In genomic region chr4:12679217-12679616, GRCh38 we compare ENCODE assay signal across 12 cellular contexts.
DNase-seq lines count a peak whose midpoint lies in the region; ATAC-seq, FAIRE-seq and TF ChIP-seq lines count a peak whose summit lies in the region.
"Had no signal": no experiment of that assay in that cellular context is flagged by ENCODE, and none has a peak within 500 bp of the region (broad histone marks: within the 10 kb centered on the region; RNA-seq: fewer than 3 reads in every experiment).

No MANE protein-coding gene starts in this region.

- H3K4me1 ChIP-seq in osteoblast (ENCODE audit: insufficient read depth, low read length) = no peaks in the 10 kb centered on the region

- H4K20me1 ChIP-seq in osteoblast (ENCODE audit: insufficient read depth, low read length) = no peaks in the 10 kb centered on the region

- H3K27ac ChIP-seq in osteoblast (ENCODE audit: low read depth, low read length) = no peak overlapping the region
- H3K27ac ChIP-seq: thoracic aorta had no signal

- CTCF ChIA-PET in T-cell (lab: Charles Lee) = no interaction called here

- no peaks in the 10 kb centered on the region for H3K27me3 ChIP-seq in bronchial epithelial cell (ENCODE audit: control insufficient read depth, insufficient read depth, low read length)
- no peaks in the 10 kb centered on the region for H3K27me3 ChIP-seq in osteoblast (ENCODE audit: insufficient read depth, low read length)

- no peaks in the 10 kb centered on the region for H3K79me2 ChIP-seq in osteoblast (ENCODE audit: insufficient read depth, low read length)

- no peak overlapping the region for H3K4me3 ChIP-seq in bronchial epithelial cell (ENCODE audit: low read depth, low read length)
- H3K4me3 ChIP-seq in osteoblast (ENCODE audit: insufficient read depth, low read length) = no peak overlapping the region
- H3K4me3 ChIP-seq: thoracic aorta had no signal

- FAIRE-seq in bronchial epithelial cell (lab: Jason Lieb, UNC) = no peak

- POLR2A ChIA-PET in T-cell (lab: Charles Lee) = no interaction called here

- H3K4me2 ChIP-seq in osteoblast (ENCODE audit: insufficient read depth, low read length) = no peak overlapping the region

- H3K27ac Mint-ChIP-seq in T-cell = no peak overlapping the region

- DNase-seq in NCI-H748 (lab: John Stamatoyannopoulos, UW; ENCODE audit: unreplicated experiment) (peak; percentile 1), NCI-H748 treated with DMSO at 0.1 percent for 48 hours (lab: John Stamatoyannopoulos, UW) (no peak), Kasumi-1 (lab: John Stamatoyannopoulos, UW) (peak; percentile 31 to 48), bronchial epithelial cell (ENCODE audit: low read depth) (no peak), osteoblast (ENCODE audit: insufficient read length, low spot score, missing footprints) (no peak), medulla oblongata (ENCODE audit: extremely low spot score) (no peak), T-cell (no peak), NCI-H2227 (lab: John Stamatoyannopoulos, UW; ENCODE audit: unreplicated experiment) (no peak)
- DNase-seq: activated CD8-positive, alpha-beta memory T cell treated with anti-CD3 and anti-CD28 coated beads, Interleukin-2, amount 50 U/mL, for 48 hours; left cardiac atrium had no signal

- no peaks in the 10 kb centered on the region for H3K36me3 Mint-ChIP-seq in T-cell

- H3K4me1 Mint-ChIP-seq in T-cell = no peaks in the 10 kb centered on the region

- no peaks in the 10 kb centered on the region for H3K27me3 Mint-ChIP-seq in T-cell

- H3K9me3 ChIP-seq in osteoblast (ENCODE audit: low read depth, low read length) = peaks cover 4% of the 10 kb centered on the region

- peaks cover 7 to 15% (median 13%) of the 10 kb centered on the region in 3 donors for H3K9me3 Mint-ChIP-seq in T-cell

- no peak overlapping the region for H3K4me3 Mint-ChIP-seq in T-cell

- ATAC-seq in T-cell (replicated peaks in 1 of 4) = no peak
- ATAC-seq: esophagus mucosa, left cardiac atrium had no signal

- H3K36me3 ChIP-seq in bronchial epithelial cell (ENCODE audit: control insufficient read depth, insufficient read depth, low read length) (no peaks in the 10 kb centered on the region), osteoblast (ENCODE audit: insufficient read depth, low read length) (no peaks in the 10 kb centered on the region)
- H3K36me3 ChIP-seq: thoracic aorta had no signal

- TF ChIP-seq CTCF in bronchial epithelial cell (IDR thresholded peaks at IDR 0.05; ENCODE audit: insufficient read depth, low read length, severe bottlenecking) (peak; percentile 2), osteoblast (IDR thresholded peaks at IDR 0.05; ENCODE audit: extremely low read depth, low read depth, low read length) (peak; percentile 23)

- no peak overlapping the region for H2AFZ ChIP-seq in osteoblast (ENCODE audit: low read length)

Comparison
In these comparisons a context has a peak if more than half of its experiments do, and no peak if none do; other contexts are left out.
1. DNase-seq: peak in NCI-H748 (single experiment) and Kasumi-1 (2 of 2); none in NCI-H748 treated with DMSO at 0.1 percent for 48 hours (single experiment), bronchial epithelial cell (single experiment), osteoblast (single experiment), medulla oblongata (single experiment), T-cell (0 of 34) and NCI-H2227 (single experiment).